1 cellular context compared by ENCODE assay signal in the genomic region with DNA sequence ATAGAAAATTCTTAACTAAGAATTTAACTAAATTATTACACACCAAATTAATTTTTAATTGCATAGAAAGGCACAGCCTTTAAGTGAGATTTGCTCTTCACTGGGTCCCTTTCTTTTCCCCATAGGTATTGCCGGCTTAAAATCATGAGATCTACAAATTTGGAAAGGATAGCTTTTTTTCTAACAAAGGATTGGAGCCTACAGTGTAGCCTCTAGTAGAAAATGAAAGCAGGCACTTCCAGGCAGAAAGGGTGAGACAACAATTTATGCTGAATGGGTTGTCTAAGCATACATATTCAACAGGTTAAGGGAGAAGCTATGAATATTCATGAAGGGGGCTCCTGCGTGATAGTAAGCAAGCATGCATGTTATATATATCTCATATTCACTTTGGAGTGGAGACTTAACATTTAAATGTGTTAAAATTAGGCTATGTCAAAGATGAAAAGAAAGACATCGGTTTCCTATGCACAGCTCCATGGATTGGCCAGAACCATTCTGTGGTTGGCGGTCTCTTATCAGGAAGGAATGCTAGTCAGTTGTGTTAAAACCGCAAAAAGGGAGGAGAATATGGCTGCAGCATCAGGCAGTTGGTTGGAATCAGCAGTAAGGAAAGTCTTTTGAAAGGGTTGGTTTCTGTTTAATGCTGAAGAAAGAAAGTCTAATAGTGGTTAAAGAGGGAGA.
TF ChIP-seq lines count a peak whose summit lies in the region.

No MANE protein-coding gene starts in this region.

TF ChIP-seq in GM23338, 12 proteins besides CTCF, POLR2A, EP300 and RAD21:
- TF ChIP-seq ZNF462 (CRISPR knock-in tag; IDR thresholded peaks at IDR 0.05) (no peak), EZH2 (IDR thresholded peaks at IDR 0.05; ENCODE audit: low read depth, unreplicated experiment) (no peak), NANOG (IDR thresholded peaks at IDR 0.05; ENCODE audit: borderline replicate concordance) (no peak), CREB1 (CRISPR knock-in tag; IDR thresholded peaks at IDR 0.05; ENCODE audit: low read depth) (no peak), ZNF114 (CRISPR knock-in tag; IDR thresholded peaks at IDR 0.05) (no peak), JUNB (IDR thresholded peaks at IDR 0.05; ENCODE audit: unreplicated experiment) (no peak), POLR2AphosphoS5 (IDR thresholded peaks at IDR 0.05; ENCODE audit: low read depth) (no peak), ZNF331 (CRISPR knock-in tag; IDR thresholded peaks at IDR 0.05; ENCODE audit: low read depth) (no peak)
- TF ChIP-seq, protein P1, sequence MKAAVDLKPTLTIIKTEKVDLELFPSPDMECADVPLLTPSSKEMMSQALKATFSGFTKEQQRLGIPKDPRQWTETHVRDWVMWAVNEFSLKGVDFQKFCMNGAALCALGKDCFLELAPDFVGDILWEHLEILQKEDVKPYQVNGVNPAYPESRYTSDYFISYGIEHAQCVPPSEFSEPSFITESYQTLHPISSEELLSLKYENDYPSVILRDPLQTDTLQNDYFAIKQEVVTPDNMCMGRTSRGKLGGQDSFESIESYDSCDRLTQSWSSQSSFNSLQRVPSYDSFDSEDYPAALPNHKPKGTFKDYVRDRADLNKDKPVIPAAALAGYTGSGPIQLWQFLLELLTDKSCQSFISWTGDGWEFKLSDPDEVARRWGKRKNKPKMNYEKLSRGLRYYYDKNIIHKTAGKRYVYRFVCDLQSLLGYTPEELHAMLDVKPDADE (IDR thresholded peaks at IDR 0.05) = no peak
- TF ChIP-seq, protein P2, sequence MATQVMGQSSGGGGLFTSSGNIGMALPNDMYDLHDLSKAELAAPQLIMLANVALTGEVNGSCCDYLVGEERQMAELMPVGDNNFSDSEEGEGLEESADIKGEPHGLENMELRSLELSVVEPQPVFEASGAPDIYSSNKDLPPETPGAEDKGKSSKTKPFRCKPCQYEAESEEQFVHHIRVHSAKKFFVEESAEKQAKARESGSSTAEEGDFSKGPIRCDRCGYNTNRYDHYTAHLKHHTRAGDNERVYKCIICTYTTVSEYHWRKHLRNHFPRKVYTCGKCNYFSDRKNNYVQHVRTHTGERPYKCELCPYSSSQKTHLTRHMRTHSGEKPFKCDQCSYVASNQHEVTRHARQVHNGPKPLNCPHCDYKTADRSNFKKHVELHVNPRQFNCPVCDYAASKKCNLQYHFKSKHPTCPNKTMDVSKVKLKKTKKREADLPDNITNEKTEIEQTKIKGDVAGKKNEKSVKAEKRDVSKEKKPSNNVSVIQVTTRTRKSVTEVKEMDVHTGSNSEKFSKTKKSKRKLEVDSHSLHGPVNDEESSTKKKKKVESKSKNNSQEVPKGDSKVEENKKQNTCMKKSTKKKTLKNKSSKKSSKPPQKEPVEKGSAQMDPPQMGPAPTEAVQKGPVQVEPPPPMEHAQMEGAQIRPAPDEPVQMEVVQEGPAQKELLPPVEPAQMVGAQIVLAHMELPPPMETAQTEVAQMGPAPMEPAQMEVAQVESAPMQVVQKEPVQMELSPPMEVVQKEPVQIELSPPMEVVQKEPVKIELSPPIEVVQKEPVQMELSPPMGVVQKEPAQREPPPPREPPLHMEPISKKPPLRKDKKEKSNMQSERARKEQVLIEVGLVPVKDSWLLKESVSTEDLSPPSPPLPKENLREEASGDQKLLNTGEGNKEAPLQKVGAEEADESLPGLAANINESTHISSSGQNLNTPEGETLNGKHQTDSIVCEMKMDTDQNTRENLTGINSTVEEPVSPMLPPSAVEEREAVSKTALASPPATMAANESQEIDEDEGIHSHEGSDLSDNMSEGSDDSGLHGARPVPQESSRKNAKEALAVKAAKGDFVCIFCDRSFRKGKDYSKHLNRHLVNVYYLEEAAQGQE (IDR thresholded peaks at IDR 0.05; ENCODE audit: unreplicated experiment) = no peak
